Comparison of ENCODE assay signal across 34 cellular contexts in the genomic region with DNA sequence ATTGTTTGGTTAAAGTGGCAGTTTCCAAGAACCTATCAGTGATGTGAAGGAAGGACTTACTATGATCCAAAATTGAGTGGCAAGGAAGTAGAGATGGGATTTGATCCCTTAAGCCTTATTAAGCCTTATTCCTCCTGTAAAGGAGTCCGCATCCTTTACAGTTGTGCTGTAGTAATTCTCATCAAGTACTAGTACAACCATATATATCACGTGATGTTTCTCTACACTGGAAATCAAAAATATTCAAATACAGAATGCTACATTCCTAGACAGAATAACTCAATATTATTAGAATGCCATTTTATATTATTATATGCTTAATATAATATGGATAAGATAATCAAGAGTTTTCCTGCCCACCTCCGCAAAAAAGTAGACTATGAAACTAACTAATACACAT.
"Had no signal": no experiment of that assay in that cellular context is flagged by ENCODE, and none has a peak within 500 bp of the region (broad histone marks: within the 10 kb centered on the region; RNA-seq: fewer than 3 reads in every experiment).

No MANE protein-coding gene starts in this region.

- FAIRE-seq: astrocyte, bronchial epithelial cell had no signal

- H3K4me1 ChIP-seq: adrenal gland, ascending aorta, body of pancreas, breast epithelium had no signal

- H3K27me3 ChIP-seq: adrenal gland, ascending aorta, body of pancreas, brain microvascular endothelial cell, breast epithelium, cardiac muscle cell had no signal

- H3K27ac ChIP-seq: adrenal gland, ascending aorta, body of pancreas, brain microvascular endothelial cell, breast epithelium, cardiac muscle cell had no signal

- ATAC-seq: activated naive CD4-positive, alpha-beta T cell treated with anti-CD3 and anti-CD28 coated beads, Interleukin-2, amount 50 U/mL, for 72 hours; activated naive CD8-positive, alpha-beta T cell treated with anti-CD3 and anti-CD28 coated beads, Interleukin-2, amount 50 U/mL, for 24 hours; activated T-cell treated with anti-CD3 and anti-CD28 coated beads, Interleukin-2, amount 50 U/mL, for 4 hours; activated T-cell treated with anti-CD3 and anti-CD28 coated beads, Interleukin-2, amount 50 U/mL, for 72 hours; activated T-helper 17 cell treated with anti-CD3 and anti-CD28 coated beads, Interleukin-2, amount 50 U/mL, for 72 hours; body of pancreas had no signal

- H3K9me3 ChIP-seq: adrenal gland, ascending aorta, body of pancreas, breast epithelium had no signal

- H3K36me3 ChIP-seq: adrenal gland, ascending aorta, brain microvascular endothelial cell, breast epithelium, cardiac muscle cell had no signal

- DNase-seq: activated effector memory CD4-positive, alpha-beta T cell treated with anti-CD3 and anti-CD28 coated beads, Interleukin-2, amount 50 U/mL, for 16 hours; activated effector memory CD4-positive, alpha-beta T cell treated with Interleukin-2 at 50 U/mL for 16 hours; activated gamma-delta T cell; activated gamma-delta T cell treated with Interleukin-2 at 50 U/mL for 16 hours; activated naive CD4-positive, alpha-beta T cell; activated naive CD4-positive, alpha-beta T cell treated with anti-CD3 and anti-CD28 coated beads for 36 hours; activated naive CD4-positive, alpha-beta T cell treated with anti-CD3 and anti-CD28 coated beads, Interleukin-2, amount 10 ng/mL, durations not matched to agents 7 days and 5 days; activated naive CD4-positive, alpha-beta T cell treated with anti-CD3 and anti-CD28 coated beads, Interleukin-2, amount 50 U/mL, for 16 hours; activated naive CD4-positive, alpha-beta T cell treated with Interleukin-2 at 50 U/mL for 16 hours; activated naive CD8-positive, alpha-beta T cell treated with anti-CD3 and anti-CD28 coated beads for 36 hours; activated naive CD8-positive, alpha-beta T cell treated with anti-CD3 and anti-CD28 coated beads, Interleukin-2, amount 10 ng/mL, durations not matched to agents 7 days and 5 days; activated naive CD8-positive, alpha-beta T cell treated with anti-CD3 and anti-CD28 coated beads, Interleukin-2, amount 50 U/mL, for 24 hours; activated T-cell treated with anti-CD3 and anti-CD28 coated beads, Interleukin-2, amount 50 U/mL, for 1 hour; activated T-cell treated with anti-CD3 and anti-CD28 coated beads, Interleukin-2, amount 50 U/mL, for 24 hours; activated T-cell treated with anti-CD3 and anti-CD28 coated beads, Interleukin-2, amount 50 U/mL, for 4 hours; activated T-cell treated with anti-CD3 and anti-CD28 coated beads, Interleukin-2, amount 50 U/mL, for 48 hours; activated T-cell treated with anti-CD3 and anti-CD28 coated beads, Interleukin-2, amount 50 U/mL, for 72 hours; adrenal gland; amniotic stem cell; amygdala; anterior cingulate cortex; aorta; body of pancreas; brain microvascular endothelial cell; caudate nucleus; central memory CD4-positive, alpha-beta T cell; cerebellar nuclear complex had no signal

- H3K4me3 ChIP-seq: adrenal gland, ascending aorta, body of pancreas, breast epithelium, cardiac muscle cell had no signal
